Comparison of ENCODE assay signal across 8 cellular contexts in genomic region chr4:87092389-87093141, GRCh38.
A peak's percentile ranks its signal among the peaks of the same experiment; 100 is the strongest.
DNase-seq lines count a peak whose midpoint lies in the region; ATAC-seq and TF ChIP-seq lines count a peak whose summit lies in the region.

No MANE protein-coding gene starts in this region.

- ATAC-seq in GM21526 (IDR thresholded peaks at IDR 0.05; ENCODE audit: low FRiP score, unreplicated experiment) (peak; percentile 43), GM19452 (IDR thresholded peaks at IDR 0.05; ENCODE audit: unreplicated experiment) (no peak)
- ATAC-seq in stimulated activated naive CD8-positive, alpha-beta T cell treated with anti-CD3 and anti-CD28 coated beads, Interleukin-15, amount 100 ng/mL, for 72 hours, result no peak

- peak; percentile 80 for DNase-seq in CD1c-positive myeloid dendritic cell (ENCODE audit: extremely low spot score)
- peak; percentile 22 for DNase-seq in NCI-H187 treated with DMSO at 0.1 percent for 48 hours (lab: John Stamatoyannopoulos, UW)
- peak; percentile 95 for DNase-seq in amniotic epithelial cell (ENCODE audit: low read depth)
- DNase-seq in iris pigment epithelial cell (ENCODE audit: low read depth), result peak; percentile 93
- peak; percentile 55 to 80 for DNase-seq in tibial artery
- DNase-seq in stimulated activated naive CD8-positive, alpha-beta T cell treated with anti-CD3 and anti-CD28 coated beads, Interleukin-15, amount 100 ng/mL, for 72 hours, result no peak

- no peak for TF ChIP-seq CTCF in tibial artery (IDR thresholded peaks at IDR 0.05)

- H3K36me3 ChIP-seq in tibial artery, result peaks cover 8 to 30% (median 26%) of the 10 kb centered on the region in 3 donors

- H3K27ac ChIP-seq in tibial artery, result peak overlapping the region in 1 of 2 donors; percentile 44

- H3K27me3 Mint-ChIP-seq in stimulated activated naive CD8-positive, alpha-beta T cell treated with anti-CD3 and anti-CD28 coated beads, Interleukin-15, amount 100 ng/mL, for 72 hours, result no peaks in the 10 kb centered on the region

- H3K4me1 ChIP-seq in tibial artery, result peaks cover 6 to 36% (median 18%) of the 10 kb centered on the region in 4 donors

- intact Hi-C loops in tibial artery (cut with DNase I; ENCODE audit: low total_unique reads), result loop anchor here (5.0 to 10.0 kb wide), 2 partner anchors 88 to 170 kb away; no protein-coding TSS in a partner anchor

- no peaks in the 10 kb centered on the region for H3K27me3 ChIP-seq in tibial artery

- no peak overlapping the region for H3K27ac Mint-ChIP-seq in stimulated activated naive CD8-positive, alpha-beta T cell treated with anti-CD3 and anti-CD28 coated beads, Interleukin-15, amount 100 ng/mL, for 72 hours

- peaks cover 19% of the 10 kb centered on the region for H3K4me1 Mint-ChIP-seq in stimulated activated naive CD8-positive, alpha-beta T cell treated with anti-CD3 and anti-CD28 coated beads, Interleukin-15, amount 100 ng/mL, for 72 hours

- H3K9me3 ChIP-seq in tibial artery, result no peaks in the 10 kb centered on the region

- H3K4me3 ChIP-seq in tibial artery, result no peak overlapping the region

- H3K9me3 Mint-ChIP-seq in stimulated activated naive CD8-positive, alpha-beta T cell treated with anti-CD3 and anti-CD28 coated beads, Interleukin-15, amount 100 ng/mL, for 72 hours, result no peaks in the 10 kb centered on the region

- H3K4me3 Mint-ChIP-seq in stimulated activated naive CD8-positive, alpha-beta T cell treated with anti-CD3 and anti-CD28 coated beads, Interleukin-15, amount 100 ng/mL, for 72 hours, result no peak overlapping the region

Comparison
In these comparisons a context has a peak if more than half of its experiments do, and no peak if none do; other contexts are left out.
1. DNase-seq: peak in CD1c-positive myeloid dendritic cell (single experiment), NCI-H187 treated with DMSO at 0.1 percent for 48 hours (single experiment), amniotic epithelial cell (single experiment), iris pigment epithelial cell (single experiment) and tibial artery (2 of 2); none in stimulated activated naive CD8-positive, alpha-beta T cell treated with anti-CD3 and anti-CD28 coated beads, Interleukin-15, amount 100 ng/mL, for 72 hours (0 of 2).